In genomic region chr3:194364652-194365434, GRCh38 we compare ENCODE assay signal across 11 cellular contexts. TPM values are rescaled to one million over a fixed set of nuclear protein-coding genes. Genes with fewer than 3 reads are reported as not detected.
DNase-seq lines count a peak whose midpoint lies in the region; ATAC-seq and TF ChIP-seq lines count a peak whose summit lies in the region.
"Had no signal": no experiment of that assay in that cellular context is flagged by ENCODE, and none has a peak within 500 bp of the region (broad histone marks: within the 10 kb centered on the region; RNA-seq: fewer than 3 reads in every experiment).

No MANE protein-coding gene starts in this region.

- no peak overlapping the region for H3K27ac Mint-ChIP-seq in type B pancreatic cell
- H3K27ac Mint-ChIP-seq: endodermal cell had no signal

- no peak for TF ChIP-seq CTCF in astrocyte of the spinal cord (IDR thresholded peaks at IDR 0.05; ENCODE audit: low read depth, low read length)
- TF ChIP-seq CTCF in type B pancreatic cell (conservative IDR thresholded peaks at IDR 0.05), result no peak

- peaks cover 22% of the 10 kb centered on the region for H3K4me1 Mint-ChIP-seq in type B pancreatic cell (ENCODE audit: unreplicated experiment)

- in situ Hi-C loops in astrocyte of the spinal cord (cut with HindIII; ENCODE audit: low sequenced_read_pairs), result no loop called here

- no peaks in the 10 kb centered on the region for H3K9me3 Mint-ChIP-seq in type B pancreatic cell
- H3K9me3 Mint-ChIP-seq: endodermal cell, neural crest cell had no signal

- H3K27me3 Mint-ChIP-seq in type B pancreatic cell, result peaks cover 48% of the 10 kb centered on the region

- peak; percentile 97 for DNase-seq in DMS 273 (lab: John Stamatoyannopoulos, UW; ENCODE audit: unreplicated experiment)
- peak; percentile 24 to 99 (median 98) for DNase-seq in NCI-H1417 (lab: John Stamatoyannopoulos, UW)
- peak; percentile 91 for DNase-seq in astrocyte of the spinal cord (ENCODE audit: low read depth, low spot score)
- DNase-seq in lung microvascular endothelial cell (ENCODE audit: low read depth in 2 of 2), result peak; percentile 82 to 95
- DNase-seq in KG1 (lab: John Stamatoyannopoulos, UW), result no peak
- no peak for DNase-seq in type B pancreatic cell (ENCODE audit: extremely low spot score, unreplicated experiment)
- DNase-seq in stimulated activated CD4-positive, alpha-beta T cell treated with anti-CD3 and anti-CD28 coated beads, Interleukin-2, amount 100 ng/mL, for 24 hours, result no peak
- DNase-seq: endodermal cell had no signal

- H3K4me3 ChIP-seq in astrocyte of the spinal cord (ENCODE audit: low read depth, low read length), result no peak overlapping the region

- no peaks in the 10 kb centered on the region for H3K36me3 Mint-ChIP-seq in type B pancreatic cell

- ATAC-seq in HG02973 (IDR thresholded peaks at IDR 0.05; ENCODE audit: unreplicated experiment), result no peak

- no peak overlapping the region for H3K4me3 Mint-ChIP-seq in type B pancreatic cell
- H3K4me3 Mint-ChIP-seq: endodermal cell, neural crest cell had no signal

RNA-seq across cellular contexts. Expression of gene LRRC15, which starts 4.7 kb away (rescaled TPM):
- total RNA-seq in lung microvascular endothelial cell (0.20 and 0.22 TPM in 2 replicates), type B pancreatic cell (ENCODE audit: low replicate concordance) (0.05 and 0.07 TPM in 2 replicates)
- total RNA-seq: NCI-H460, neural crest cell had no signal

RNA-seq across cellular contexts. Expression of gene CPN2, which starts 13.7 kb away (rescaled TPM):
- not detected in 2 replicates for total RNA-seq in lung microvascular endothelial cell
- total RNA-seq in type B pancreatic cell (ENCODE audit: low replicate concordance), result not detected in 2 replicates
- total RNA-seq: NCI-H460, neural crest cell had no signal

RNA-seq across cellular contexts. Expression of gene GP5, which starts 34.2 kb away (rescaled TPM):
- total RNA-seq in lung microvascular endothelial cell (under 0.01 and 0.20 TPM in 2 replicates), type B pancreatic cell (ENCODE audit: low replicate concordance) (0.10 TPM in 1 of 2 replicates, not detected in the other)
- total RNA-seq: NCI-H460, neural crest cell had no signal

Comparison
In these comparisons a context has a peak if more than half of its experiments do, and no peak if none do; other contexts are left out.
1. DNase-seq: peak in DMS 273 (single experiment), NCI-H1417 (3 of 3), astrocyte of the spinal cord (single experiment) and lung microvascular endothelial cell (2 of 2); none in KG1 (single experiment), type B pancreatic cell (single experiment) and stimulated activated CD4-positive, alpha-beta T cell treated with anti-CD3 and anti-CD28 coated beads, Interleukin-2, amount 100 ng/mL, for 24 hours (0 of 2).